Comparison of ENCODE assay signal across 12 cellular contexts in the genomic region with DNA sequence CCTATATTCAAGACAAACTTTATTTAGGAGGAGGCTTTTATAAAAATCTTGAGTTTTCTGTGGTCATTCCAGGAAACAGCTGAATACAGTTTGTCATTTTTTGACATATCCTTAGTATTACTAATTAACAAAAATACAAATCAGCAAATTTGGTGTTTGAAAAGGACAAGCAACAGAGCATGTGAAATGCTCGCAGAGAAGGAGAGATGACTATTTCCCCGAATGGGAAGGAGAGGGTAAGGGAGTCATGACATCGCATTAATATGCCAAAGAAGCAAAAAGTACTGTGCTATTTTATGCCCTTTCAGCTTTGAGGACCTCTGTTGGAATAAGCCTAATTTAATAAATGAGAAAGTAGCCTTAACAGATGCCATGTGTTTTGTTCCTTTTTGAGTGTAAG. TPM values are rescaled to one million over a fixed set of nuclear protein-coding genes. Genes with fewer than 3 reads are reported as not detected.
A peak's percentile ranks its signal among the peaks of the same experiment; 100 is the strongest.
DNase-seq lines count a peak whose midpoint lies in the region; ATAC-seq and TF ChIP-seq lines count a peak whose summit lies in the region.
"Had no signal": no experiment of that assay in that cellular context is flagged by ENCODE, and none has a peak within 500 bp of the region (broad histone marks: within the 10 kb centered on the region; RNA-seq: fewer than 3 reads in every experiment).

No MANE protein-coding gene starts in this region.

- intact Hi-C loops in Right ventricle myocardium superior (cut with DNase I), result loop anchor here (5.0 kb wide), 1 partner anchor 172 kb away; a partner anchor contains a TSS

- 94 to 95% methylated on average over 3 of the region's 3 CpGs for WGBS in endodermal cell (ENCODE audit: insufficient coverage in 1 of 2, insufficient read length in 1 of 2), 2 experiments

- peaks cover 9% of the 10 kb centered on the region for H3K9me3 ChIP-seq in endodermal cell (ENCODE audit: control insufficient read depth, low read length)
- no peaks in the 10 kb centered on the region for H3K9me3 ChIP-seq in skeletal muscle satellite cell (replicated peaks; ENCODE audit: low read length)
- H3K9me3 ChIP-seq in Peyer's patch, result no peaks in the 10 kb centered on the region

- H3K27me3 Mint-ChIP-seq in activated T-cell treated with anti-CD3 and anti-CD28 coated beads, Interleukin-2, amount 50 U/mL, for 72 hours (ENCODE audit: low read depth), result no peaks in the 10 kb centered on the region
- no peaks in the 10 kb centered on the region for H3K27me3 Mint-ChIP-seq in endodermal cell (ENCODE audit: insufficient read depth)

- H3K36me3 ChIP-seq in endodermal cell (ENCODE audit: control insufficient read depth, insufficient read depth, low read length), result peaks cover 42% of the 10 kb centered on the region
- H3K36me3 ChIP-seq in skeletal muscle satellite cell (ENCODE audit: insufficient read depth, low read length), result peaks cover 36% of the 10 kb centered on the region
- peaks cover 0 to 23% (median 0%) of the 10 kb centered on the region in 3 donors for H3K36me3 ChIP-seq in Peyer's patch

- H3K4me1 ChIP-seq in endodermal cell (ENCODE audit: control insufficient read depth, insufficient read depth, low read length) (no peaks in the 10 kb centered on the region), skeletal muscle satellite cell (ENCODE audit: control insufficient read depth, insufficient read depth, low read length) (peaks cover 23% of the 10 kb centered on the region), Peyer's patch (peaks cover 0 to 20% (median 4%) of the 10 kb centered on the region in 4 donors)

- H3K4me1 Mint-ChIP-seq in activated T-cell treated with anti-CD3 and anti-CD28 coated beads, Interleukin-2, amount 50 U/mL, for 72 hours (ENCODE audit: low read depth), result peaks cover 37% of the 10 kb centered on the region
- H3K4me1 Mint-ChIP-seq in endodermal cell, result peaks cover 11% of the 10 kb centered on the region

- no peak for TF ChIP-seq POLR2A in Peyer's patch (IDR thresholded peaks at IDR 0.05)

- H3K27ac Mint-ChIP-seq in activated T-cell treated with anti-CD3 and anti-CD28 coated beads, Interleukin-2, amount 50 U/mL, for 72 hours, result peak overlapping the region; percentile 96
- H3K27ac Mint-ChIP-seq in endodermal cell, result no peak overlapping the region

- TF ChIP-seq CTCF in endodermal cell (conservative IDR thresholded peaks at IDR 0.05) (no peak), Peyer's patch (IDR thresholded peaks at IDR 0.05) (no peak)

- H3K36me3 Mint-ChIP-seq in activated T-cell treated with anti-CD3 and anti-CD28 coated beads, Interleukin-2, amount 50 U/mL, for 72 hours (ENCODE audit: insufficient read depth in 2 of 2), result peaks cover 21 to 44% of the 10 kb centered on the region in 2 donors
- peaks cover 44% of the 10 kb centered on the region for H3K36me3 Mint-ChIP-seq in endodermal cell (ENCODE audit: low read depth)

- no peak for ATAC-seq in activated T-cell treated with anti-CD3 and anti-CD28 coated beads, Interleukin-2, amount 50 U/mL, for 72 hours (replicated peaks in 1 of 2)
- no peak for ATAC-seq in HG02798 (IDR thresholded peaks at IDR 0.05; ENCODE audit: poor library complexity, unreplicated experiment)
- ATAC-seq in Right ventricle myocardium superior (ENCODE audit: poor library complexity), result no peak

- H3K9ac ChIP-seq in endodermal cell (ENCODE audit: extremely low read depth, low read length, poor library complexity, severe bottlenecking) (no peak overlapping the region), skeletal muscle satellite cell (ENCODE audit: low read depth, low read length) (peak overlapping the region; percentile 97)

- H3K27me3 ChIP-seq in endodermal cell (ENCODE audit: control insufficient read depth, insufficient read depth, low read length, poor library complexity, severe bottlenecking), result no peaks in the 10 kb centered on the region
- H3K27me3 ChIP-seq in skeletal muscle satellite cell (ENCODE audit: control insufficient read depth, insufficient read depth, low read length), result no peaks in the 10 kb centered on the region
- H3K27me3 ChIP-seq in Peyer's patch, result no peaks in the 10 kb centered on the region

- H3K9me3 Mint-ChIP-seq in activated T-cell treated with anti-CD3 and anti-CD28 coated beads, Interleukin-2, amount 50 U/mL, for 72 hours, result no peaks in the 10 kb centered on the region
- peaks cover 13% of the 10 kb centered on the region for H3K9me3 Mint-ChIP-seq in endodermal cell

- no peak for DNase-seq in activated T-cell treated with anti-CD3 and anti-CD28 coated beads, Interleukin-2, amount 50 U/mL, for 72 hours
- DNase-seq in activated T-cell treated with anti-CD3 and anti-CD28 coated beads, Interleukin-2, amount 50 U/mL, for 48 hours, result no peak
- peak; percentile 55 for DNase-seq in RKO (ENCODE audit: low spot score)
- DNase-seq in endodermal cell, result no peak
- no peak for DNase-seq in Right ventricle myocardium superior
- no peak for DNase-seq in Peyer's patch
- DNase-seq: activated CD4-positive, CD25-positive, alpha-beta regulatory T cell; anterior cingulate cortex; NCI-H1417; trophoblast cell had no signal

- H3K4me2 ChIP-seq in skeletal muscle satellite cell (ENCODE audit: low read length), result peak overlapping the region; percentile 95

- H3K4me3 ChIP-seq in endodermal cell (ENCODE audit: low read length) (peak overlapping the region; percentile 100), skeletal muscle satellite cell (ENCODE audit: low read length) (peak overlapping the region; percentile 98), Peyer's patch (no peak overlapping the region)

- peak overlapping the region; percentile 62 to 91 for H3K4me3 Mint-ChIP-seq in activated T-cell treated with anti-CD3 and anti-CD28 coated beads, Interleukin-2, amount 50 U/mL, for 72 hours
- peak overlapping the region; percentile 92 for H3K4me3 Mint-ChIP-seq in endodermal cell

- H3K27ac ChIP-seq in endodermal cell (ENCODE audit: low read depth, low read length) (no peak overlapping the region), Peyer's patch (no peak overlapping the region)

RNA-seq across cellular contexts. Expression of a gene that starts 1.8 kb away (rescaled TPM):
- 10 to 100 TPM; 71.8 to 78.1 TPM for total RNA-seq in activated T-cell treated with anti-CD3 and anti-CD28 coated beads, Interleukin-2, amount 50 U/mL, for 72 hours
- 10 to 100 TPM; 54.7 to 61.2 TPM for total RNA-seq in endodermal cell
- 39.9 TPM for polyA plus RNA-seq in endodermal cell (2013, experiment 1 of 2)
- polyA plus RNA-seq in endodermal cell (2013, experiment 2 of 2), result 38.9 TPM
- 45.9 and 49.9 TPM in 2 replicates for total RNA-seq in skeletal muscle satellite cell (2012; rRNA removed)
- 19.2 TPM for total RNA-seq in Right ventricle myocardium superior
- total RNA-seq in Peyer's patch, result 10 to 100 TPM; 23.9 to 55.1 (median 36.9) TPM

Comparison
In these comparisons a context has a peak if more than half of its experiments do, and no peak if none do; other contexts are left out.
1. H3K4me3 ChIP-seq: peak in endodermal cell (single experiment) and skeletal muscle satellite cell (single experiment); none in Peyer's patch (0 of 4).